Comparison of ENCODE assay signal across 8 cellular contexts in genomic region chr11:209275-210121, GRCh38. TPM values are rescaled to one million over a fixed set of nuclear protein-coding genes. Genes with fewer than 3 reads are reported as not detected.
DNase-seq lines count a peak whose midpoint lies in the region; ATAC-seq, FAIRE-seq and TF ChIP-seq lines count a peak whose summit lies in the region.

No MANE protein-coding gene starts in this region.

- H3K36me3 ChIP-seq in IMR-90 (ENCODE audit: control insufficient read depth, insufficient read depth, low read length): peaks cover 62% of the 10 kb centered on the region
- peaks cover 50% of the 10 kb centered on the region for H3K36me3 ChIP-seq in bronchial epithelial cell (ENCODE audit: control insufficient read depth, insufficient read depth, low read length)

- intact Hi-C loops in IMR-90 (cut with micrococcal nuclease): loop anchor here (5.0 kb wide), 3 partner anchors 98 to 308 kb away; partner anchors contain the start of gene IFITM2

- H3K23ac ChIP-seq in IMR-90 (ENCODE audit: low read depth, low read length): peak overlapping the region; percentile 80

- no peak for TF ChIP-seq RAD21 in IMR-90 (IDR thresholded peaks at IDR 0.05; ENCODE audit: low read length)

- H3K9ac ChIP-seq in IMR-90 (ENCODE audit: low read depth, low read length): peak overlapping the region; percentile 90

- H3K9me3 ChIP-seq in AG04450 (ENCODE audit: control insufficient read depth, insufficient read depth, low read length): no peaks in the 10 kb centered on the region; the same call in 1 of the 2 replicates
- no peaks in the 10 kb centered on the region for H3K9me3 ChIP-seq in IMR-90 (ENCODE audit: control insufficient read depth, insufficient read depth, low read length)

- 63% methylated on average over 23 of the region's 29 CpGs; no CpG with 5 or more reads in 1 of the 2 experiments for WGBS in IMR-90 (ENCODE audit: extremely low coverage in 2 of 2, insufficient read length in 1 of 2), 2 experiments

- peak overlapping the region; percentile 53 for H2BK20ac ChIP-seq in IMR-90 (ENCODE audit: low read depth, low read length)

- no peak for DNase-seq in AG04450 (ENCODE audit: low read depth, low spot score)
- DNase-seq in IMR-90: no peak
- DNase-seq in bronchial epithelial cell (ENCODE audit: low read depth): no peak
- no peak for DNase-seq in mesothelial cell of epicardium (ENCODE audit: low spot score in 2 of 2, unreplicated experiment in 2 of 2)
- DNase-seq in HK-2 (ENCODE audit: unreplicated experiment): no peak
- DNase-seq in HCEC 1CT: no peak
- DNase-seq in DMS153 treated with DMSO at 0.1 percent for 48 hours (lab: John Stamatoyannopoulos, UW; ENCODE audit: unreplicated experiment): no peak
- no peak for DNase-seq in NCI-H1092 treated with DMSO at 0.1 percent for 48 hours (lab: John Stamatoyannopoulos, UW)

- H3K56ac ChIP-seq in IMR-90 (ENCODE audit: extremely low read depth, insufficient read depth, low read length): peak overlapping the region; percentile 77

- H3K4me1 Mint-ChIP-seq in mesothelial cell of epicardium: peaks cover 23% of the 10 kb centered on the region

- FAIRE-seq in bronchial epithelial cell (lab: Jason Lieb, UNC): no peak

- H3K14ac ChIP-seq in IMR-90 (replicated peaks; ENCODE audit: low read depth, low read length): peak overlapping the region; percentile 88

- peak overlapping the region; percentile 36; the same call in 1 of the 2 replicates for H3K18ac ChIP-seq in IMR-90 (ENCODE audit: low read depth, low read length)

- peaks cover 25% of the 10 kb centered on the region for H3K4me1 ChIP-seq in IMR-90 (ENCODE audit: control insufficient read depth, insufficient read depth, low read length)

- peaks cover 22% of the 10 kb centered on the region for H3K9me1 ChIP-seq in IMR-90 (ENCODE audit: insufficient read depth, low read length)

- BruUV-seq in IMR-90 (replicated peaks; lab: Mats Ljungman, UMichigan): TSS peak; percentile 62

- H3K9me3 Mint-ChIP-seq in mesothelial cell of epicardium: no peaks in the 10 kb centered on the region

- peak overlapping the region; percentile 99 for H2AK9ac ChIP-seq in IMR-90 (replicated peaks; ENCODE audit: low read depth, low read length, poor library complexity)

- H4K20me1 ChIP-seq in IMR-90 (ENCODE audit: insufficient read depth, low read length): peaks cover 78% of the 10 kb centered on the region

- POLR2A ChIA-PET in AG04450 (lab: Yijun Ruan, JAX) (interaction anchor here (1.3 kb wide), 1 partner anchor 27 kb away, joined by 3 read pairs; the partner anchor contains the start of gene SIRT3), IMR-90 (lab: Charles Lee; ENCODE audit: unreplicated experiment) (no interaction called here)

- H3K27me3 Mint-ChIP-seq in mesothelial cell of epicardium (ENCODE audit: low read depth): no peaks in the 10 kb centered on the region

- peak overlapping the region; percentile 79 to 90 for H4K8ac ChIP-seq in IMR-90 (ENCODE audit: low read depth in 2 of 2, low read length in 2 of 2)

- peak overlapping the region; percentile 60 for H4K5ac ChIP-seq in IMR-90 (ENCODE audit: low read depth, low read length)

- in situ Hi-C loops in IMR-90 (cut with MboI; ENCODE audit: low sequenced_read_pairs): no loop called here

- H2BK15ac ChIP-seq in IMR-90 (ENCODE audit: low read depth, low read length): peak overlapping the region; percentile 87

- peak overlapping the region; percentile 93 for H4K91ac ChIP-seq in IMR-90 (ENCODE audit: insufficient read depth, low read depth, low read length)

- peak overlapping the region; percentile 77 for H2AFZ ChIP-seq in IMR-90 (replicated peaks; ENCODE audit: low read length, poor library complexity)

- dilution Hi-C loops in IMR-90 (cut with HindIII; ENCODE audit: low sequenced_read_pairs, unreplicated experiment): no loop called here

- H3K4ac ChIP-seq in IMR-90 (ENCODE audit: low read depth, low read length): peak overlapping the region; percentile 97

- peak overlapping the region; percentile 97 for H2AK5ac ChIP-seq in IMR-90 (ENCODE audit: low read depth, low read length)

- H3K79me1 ChIP-seq in IMR-90 (ENCODE audit: low read depth in 1 of 2, low read length in 2 of 2): peaks cover 41 to 85% of the 10 kb centered on the region in 2 experiments

- H3K4me3 Mint-ChIP-seq in mesothelial cell of epicardium: peak overlapping the region; percentile 91

- CTCF ChIA-PET in AG04450 (lab: Charles Lee): interaction anchor here (0.6 kb wide), 1 partner anchor 70 kb away, joined by 3 read pairs; no protein-coding TSS in a partner anchor
- CTCF ChIA-PET in IMR-90 (lab: Yijun Ruan, JAX): no interaction called here

- TF ChIP-seq POLR2A in IMR-90 (IDR thresholded peaks at IDR 0.05; ENCODE audit: low read depth, low read length): no peak

- peak overlapping the region; percentile 94 for H3K27ac Mint-ChIP-seq in mesothelial cell of epicardium

- peak overlapping the region; percentile 86 for H2BK120ac ChIP-seq in IMR-90 (ENCODE audit: low read depth, low read length)

- H3K4me3 ChIP-seq in AG04450 (ENCODE audit: low read depth, low read length) (peak overlapping the region; percentile 98), IMR-90 (ENCODE audit: insufficient read depth, low read depth, low read length) (peak overlapping the region; percentile 70), bronchial epithelial cell (ENCODE audit: low read depth, low read length) (peak overlapping the region; percentile 91)

- ATAC-seq in IMR-90 (ENCODE audit: low read depth): no peak

- no peak for TF ChIP-seq CTCF in AG04450 (IDR thresholded peaks at IDR 0.05; ENCODE audit: low read depth, low read length)
- TF ChIP-seq CTCF in IMR-90 (conservative IDR thresholded peaks at IDR 0.05; ENCODE audit: low read depth, low read length): no peak
- no peak for TF ChIP-seq CTCF in bronchial epithelial cell (IDR thresholded peaks at IDR 0.05; ENCODE audit: insufficient read depth, low read length, severe bottlenecking)
- no peak for TF ChIP-seq CTCF in mesothelial cell of epicardium (IDR thresholded peaks at IDR 0.05; ENCODE audit: unreplicated experiment)

- H3K4me2 ChIP-seq in IMR-90 (ENCODE audit: low read depth, low read length): peak overlapping the region; percentile 83

- peak overlapping the region; percentile 81 for H3K27ac ChIP-seq in AG04450 (ENCODE audit: low read depth, low read length)
- peak overlapping the region; percentile 82 for H3K27ac ChIP-seq in IMR-90 (ENCODE audit: insufficient read depth, low read length)

- peaks cover 20% of the 10 kb centered on the region for H3K36me3 Mint-ChIP-seq in mesothelial cell of epicardium

- H2BK5ac ChIP-seq in IMR-90 (ENCODE audit: low read depth, low read length, poor library complexity, severe bottlenecking): peak overlapping the region; percentile 91

- H3K27me3 ChIP-seq in AG04450 (ENCODE audit: control insufficient read depth, insufficient read depth, low read length) (no peaks in the 10 kb centered on the region), IMR-90 (ENCODE audit: control insufficient read depth, insufficient read depth, low read length) (no peaks in the 10 kb centered on the region), bronchial epithelial cell (ENCODE audit: control insufficient read depth, insufficient read depth, low read length) (no peaks in the 10 kb centered on the region)

TF ChIP-seq in IMR-90, 13 proteins besides CTCF, POLR2A, EP300 and RAD21:
- TF ChIP-seq RCOR1 (IDR thresholded peaks at IDR 0.05; ENCODE audit: insufficient replicate concordance, low read length) (no peak), MAZ (IDR thresholded peaks at IDR 0.05; ENCODE audit: borderline replicate concordance, low read depth, low read length) (0 out of 2 replicates have a peak, but pooled peaks have one; percentile 24)
TF ChIP-seq in IMR-90: peak in this region for 1.

RNA-seq across cellular contexts. Expression of gene RIC8A, which starts 2.0 kb away (rescaled TPM):
- polyA plus RNA-seq in AG04450 (2011; rRNA removed): 118 and 153 TPM in 2 replicates
- 169 and 266 TPM in 2 replicates for polyA minus RNA-seq in AG04450 (2011; rRNA and poly(A)+ RNA removed)
- 114 and 129 TPM in 2 replicates for total RNA-seq in IMR-90 (2012; rRNA removed)
- polyA plus RNA-seq in IMR-90 (2012; rRNA removed): 188 and 193 TPM in 2 replicates
- polyA plus RNA-seq in IMR-90 (2012; cell fraction: cytosol; rRNA removed): 137 and 142 TPM in 2 replicates
- polyA plus RNA-seq in IMR-90 (2012; cell fraction: nucleus; rRNA removed; ENCODE audit: low replicate concordance): 324 and 546 TPM in 2 replicates
- 106 and 170 TPM in 2 replicates for total RNA-seq in bronchial epithelial cell
- 85.2 to 100.0 TPM (median 91.8 TPM) in 3 replicates for total RNA-seq in mesothelial cell of epicardium

RNA-seq across cellular contexts. Expression of gene BET1L, which starts 2.3 kb away (rescaled TPM):
- polyA plus RNA-seq in AG04450 (2011; rRNA removed) (75.0 and 86.4 TPM in 2 replicates), IMR-90 (2012; rRNA removed) (82.8 and 90.7 TPM in 2 replicates)
- polyA minus RNA-seq in AG04450 (2011; rRNA and poly(A)+ RNA removed): 66.1 and 86.7 TPM in 2 replicates
- total RNA-seq in IMR-90 (2012; rRNA removed) (10.0 and 10.8 TPM in 2 replicates), bronchial epithelial cell (16.0 and 16.3 TPM in 2 replicates), mesothelial cell of epicardium (64.3 to 68.2 TPM (median 65.5 TPM) in 3 replicates)
- 51.9 and 97.3 TPM in 2 replicates for polyA plus RNA-seq in IMR-90 (2012; cell fraction: cytosol; rRNA removed)
- 132 and 169 TPM in 2 replicates for polyA plus RNA-seq in IMR-90 (2012; cell fraction: nucleus; rRNA removed; ENCODE audit: low replicate concordance)

RNA-seq across cellular contexts. Expression of gene SCGB1C1, which starts 16.6 kb away (rescaled TPM):
- not detected in 2 replicates for polyA plus RNA-seq in AG04450 (2011; rRNA removed)
- polyA minus RNA-seq in AG04450 (2011; rRNA and poly(A)+ RNA removed): not detected in 2 replicates
- not detected in 2 replicates for total RNA-seq in IMR-90 (2012; rRNA removed)
- polyA plus RNA-seq in IMR-90 (2012; rRNA removed): not detected in 2 replicates
- not detected in 2 replicates for polyA plus RNA-seq in IMR-90 (2012; cell fraction: cytosol; rRNA removed)
- polyA plus RNA-seq in IMR-90 (2012; cell fraction: nucleus; rRNA removed; ENCODE audit: low replicate concordance): not detected in 2 replicates
- not detected in 2 replicates for total RNA-seq in bronchial epithelial cell
- not detected in 3 replicates for total RNA-seq in mesothelial cell of epicardium

RNA-seq across cellular contexts. Expression of gene SIRT3, which starts 26.6 kb away (rescaled TPM):
- 14.7 and 15.8 TPM in 2 replicates for polyA plus RNA-seq in AG04450 (2011; rRNA removed)
- polyA minus RNA-seq in AG04450 (2011; rRNA and poly(A)+ RNA removed): 10.9 and 14.8 TPM in 2 replicates
- 4.4 and 5.4 TPM in 2 replicates for total RNA-seq in IMR-90 (2012; rRNA removed)
- polyA plus RNA-seq in IMR-90 (2012; rRNA removed): 14.9 and 18.6 TPM in 2 replicates
- polyA plus RNA-seq in IMR-90 (2012; cell fraction: cytosol; rRNA removed): 14.3 and 15.8 TPM in 2 replicates
- 73.8 and 141 TPM in 2 replicates for polyA plus RNA-seq in IMR-90 (2012; cell fraction: nucleus; rRNA removed; ENCODE audit: low replicate concordance)
- total RNA-seq in bronchial epithelial cell: 7.9 and 9.9 TPM in 2 replicates
- total RNA-seq in mesothelial cell of epicardium: 33.2 to 33.7 TPM (median 33.3 TPM) in 3 replicates

RNA-seq across cellular contexts. Expression of gene PSMD13, which starts 27.3 kb away (rescaled TPM):
- polyA plus RNA-seq in AG04450 (2011; rRNA removed) (138 and 148 TPM in 2 replicates), IMR-90 (2012; rRNA removed) (177 and 185 TPM in 2 replicates)
- polyA minus RNA-seq in AG04450 (2011; rRNA and poly(A)+ RNA removed): 55.4 and 67.1 TPM in 2 replicates
- total RNA-seq in IMR-90 (2012; rRNA removed) (217 and 232 TPM in 2 replicates), bronchial epithelial cell (146 and 171 TPM in 2 replicates), mesothelial cell of epicardium (93.0 to 96.2 TPM (median 93.9 TPM) in 3 replicates)
- polyA plus RNA-seq in IMR-90 (2012; cell fraction: cytosol; rRNA removed): 137 and 178 TPM in 2 replicates
- polyA plus RNA-seq in IMR-90 (2012; cell fraction: nucleus; rRNA removed; ENCODE audit: low replicate concordance): 136 and 175 TPM in 2 replicates
